9 cellular contexts compared by ENCODE assay signal in the genomic region with DNA sequence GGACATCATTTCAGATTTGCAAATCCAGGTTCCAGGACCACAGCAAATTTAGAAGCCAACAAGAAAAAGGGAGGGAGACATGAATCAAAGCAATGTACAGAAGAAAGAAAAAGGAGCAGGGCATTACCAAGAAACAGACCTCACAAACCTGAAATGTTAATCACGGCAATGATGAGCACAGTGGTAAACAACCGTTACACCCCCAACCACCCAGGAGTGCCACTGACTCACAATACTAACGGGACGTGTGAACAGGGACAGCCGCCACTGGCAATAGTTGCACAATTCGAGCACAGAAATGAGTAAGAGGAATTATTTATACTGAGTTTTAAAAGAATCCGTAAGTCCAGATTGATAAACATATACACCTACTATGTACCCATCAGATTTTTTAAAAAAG. TPM values are rescaled to one million over a fixed set of nuclear protein-coding genes. Genes with fewer than 3 reads are reported as not detected.
DNase-seq lines count a peak whose midpoint lies in the region; TF ChIP-seq lines count a peak whose summit lies in the region.
"Had no signal": no experiment of that assay in that cellular context is flagged by ENCODE, and none has a peak within 500 bp of the region (broad histone marks: within the 10 kb centered on the region; RNA-seq: fewer than 3 reads in every experiment).

No MANE protein-coding gene starts in this region.

- H2AFZ ChIP-seq in neuronal stem cell (ENCODE audit: low read length): no peak overlapping the region

- H2AK5ac ChIP-seq in neuronal stem cell (ENCODE audit: low read depth, low read length): no peak overlapping the region

- no peak overlapping the region for H3K18ac ChIP-seq in neuronal stem cell (ENCODE audit: low read length)

- H3K9ac ChIP-seq in neuronal stem cell (ENCODE audit: low read depth, low read length, poor library complexity): no peak overlapping the region

- no peak overlapping the region for H3K14ac ChIP-seq in neuronal stem cell (ENCODE audit: low read length)

- no peak overlapping the region for H2BK15ac ChIP-seq in neuronal stem cell (ENCODE audit: low read length)

- peaks cover 68% of the 10 kb centered on the region for H3K4me1 Mint-ChIP-seq in activated naive CD4-positive, alpha-beta T cell treated with anti-CD3 and anti-CD28 coated beads, Interleukin-2, amount 10 ng/mL, durations not matched to agents 7 days and 5 days

- H4K91ac ChIP-seq in neuronal stem cell (ENCODE audit: low read depth, low read length, poor library complexity): no peak overlapping the region

- H3K27ac ChIP-seq in right atrium auricular region (peak overlapping the region; percentile 52 to 58), neuronal stem cell (replicated peaks; ENCODE audit: low read length) (no peak overlapping the region)
- H3K27ac ChIP-seq: 22Rv1 had no signal

- peaks cover 9% of the 10 kb centered on the region for H3K79me1 ChIP-seq in neuronal stem cell (ENCODE audit: low read depth, low read length)

- H3K27me3 ChIP-seq in right atrium auricular region (no peaks in the 10 kb centered on the region), neuronal stem cell (ENCODE audit: control insufficient read depth in 3 of 3, insufficient read depth in 3 of 3, low read depth in 1 of 3, low read length in 3 of 3) (no peaks in the 10 kb centered on the region)

- no peaks in the 10 kb centered on the region for H3K9me3 ChIP-seq in right atrium auricular region
- H3K9me3 ChIP-seq in neuronal stem cell (replicated peaks in 1 of 2; ENCODE audit: control insufficient read depth in 2 of 2, insufficient read depth in 1 of 2, low read depth in 1 of 2, low read length in 2 of 2): no peaks in the 10 kb centered on the region

- H3K23ac ChIP-seq in neuronal stem cell (ENCODE audit: low read depth, low read length, poor library complexity): no peak overlapping the region

- DNase-seq in SIG-M5 treated with dmso at 0.1 percent for 504 hours (lab: John Stamatoyannopoulos, UW; ENCODE audit: unreplicated experiment): peak; percentile 41
- DNase-seq in SIG-M5 (lab: John Stamatoyannopoulos, UW): no peak
- DNase-seq in activated naive CD4-positive, alpha-beta T cell treated with anti-CD3 and anti-CD28 coated beads, Interleukin-2, amount 10 ng/mL, durations not matched to agents 7 days and 5 days: no peak
- peak; percentile 83 for DNase-seq in right atrium auricular region (ENCODE audit: low spot score)
- DNase-seq in stimulated activated CD8-positive, alpha-beta memory T cell treated with anti-CD3 and anti-CD28 coated beads, Interleukin-4, amount 100 ng/mL, for 48 hours: peak; percentile 54
- DNase-seq in SHP77 treated with DMSO at 0.1 percent for 48 hours (lab: John Stamatoyannopoulos, UW): no peak
- no peak for DNase-seq in NCI-H524 (lab: John Stamatoyannopoulos, UW)
- no peak for DNase-seq in neuronal stem cell (ENCODE audit: low spot score)

- no peak overlapping the region for H3K4me3 Mint-ChIP-seq in activated naive CD4-positive, alpha-beta T cell treated with anti-CD3 and anti-CD28 coated beads, Interleukin-2, amount 10 ng/mL, durations not matched to agents 7 days and 5 days

- no peak overlapping the region for H2BK5ac ChIP-seq in neuronal stem cell (ENCODE audit: low read length)

- H3K4me2 ChIP-seq in neuronal stem cell (ENCODE audit: insufficient read depth, low read length, poor library complexity, severe bottlenecking): no peak overlapping the region

- H3K4me3 ChIP-seq in right atrium auricular region: no peak overlapping the region
- H3K4me3 ChIP-seq in neuronal stem cell (ENCODE audit: low read length in 2 of 2): no peak overlapping the region

- TF ChIP-seq CTCF in right atrium auricular region (IDR thresholded peaks at IDR 0.05): no peak

- H3K27ac Mint-ChIP-seq in activated naive CD4-positive, alpha-beta T cell treated with anti-CD3 and anti-CD28 coated beads, Interleukin-2, amount 10 ng/mL, durations not matched to agents 7 days and 5 days: peak overlapping the region; percentile 45

- H3K4ac ChIP-seq in neuronal stem cell (ENCODE audit: low read length): no peak overlapping the region

- no CpG with 5 or more reads among the region's 7 CpGs for WGBS in neuronal stem cell (ENCODE audit: extremely low coverage in 2 of 2, insufficient read length in 2 of 2, insufficient replicate concordance in 1 of 2), 2 donors

- H3K4me1 ChIP-seq in right atrium auricular region (peaks cover 0 to 70% of the 10 kb centered on the region in 2 donors), neuronal stem cell (ENCODE audit: control insufficient read depth in 2 of 2, insufficient read depth in 1 of 2, low read depth in 1 of 2, low read length in 2 of 2) (peaks cover 0 to 2% of the 10 kb centered on the region in 2 donors)

- no peak overlapping the region for H2BK12ac ChIP-seq in neuronal stem cell (ENCODE audit: low read length)

- CTCF ChIA-PET in activated naive CD4-positive, alpha-beta T cell treated with anti-CD3 and anti-CD28 coated beads, Interleukin-2, amount 10 ng/mL, durations not matched to agents 7 days and 5 days (lab: Charles Lee): interaction anchor here (1.2 kb wide), 1 partner anchor 13 kb away, joined by 3 read pairs; no protein-coding TSS in a partner anchor

- H3K27me3 Mint-ChIP-seq in activated naive CD4-positive, alpha-beta T cell treated with anti-CD3 and anti-CD28 coated beads, Interleukin-2, amount 10 ng/mL, durations not matched to agents 7 days and 5 days: no peaks in the 10 kb centered on the region

- H3K9me3 Mint-ChIP-seq in activated naive CD4-positive, alpha-beta T cell treated with anti-CD3 and anti-CD28 coated beads, Interleukin-2, amount 10 ng/mL, durations not matched to agents 7 days and 5 days: no peaks in the 10 kb centered on the region

- H2BK120ac ChIP-seq in neuronal stem cell (ENCODE audit: low read depth, low read length): no peak overlapping the region

- H4K8ac ChIP-seq in neuronal stem cell (ENCODE audit: low read depth, low read length): no peak overlapping the region

- peaks cover 44% of the 10 kb centered on the region for H3K36me3 ChIP-seq in right atrium auricular region
- H3K36me3 ChIP-seq in neuronal stem cell (replicated peaks in 1 of 2; ENCODE audit: control insufficient read depth in 2 of 2, insufficient read depth in 2 of 2, low read length in 2 of 2): peaks cover 28 to 95% of the 10 kb centered on the region in 2 donors

- peaks cover 49% of the 10 kb centered on the region for H3K36me3 Mint-ChIP-seq in activated naive CD4-positive, alpha-beta T cell treated with anti-CD3 and anti-CD28 coated beads, Interleukin-2, amount 10 ng/mL, durations not matched to agents 7 days and 5 days

RNA-seq across cellular contexts. Expression of a gene that starts 13.8 kb away (rescaled TPM):
- total RNA-seq in right atrium auricular region: 100 to 1,000 TPM; 151 to 179 TPM
- polyA plus RNA-seq in neuronal stem cell (2013, experiment 1 of 2): 144 TPM
- polyA plus RNA-seq in neuronal stem cell (2013, experiment 2 of 2): 140 TPM

Comparison
In these comparisons a context has a peak if more than half of its experiments do, and no peak if none do; other contexts are left out.
1. DNase-seq: peak in SIG-M5 treated with dmso at 0.1 percent for 504 hours (single experiment), right atrium auricular region (single experiment) and stimulated activated CD8-positive, alpha-beta memory T cell treated with anti-CD3 and anti-CD28 coated beads, Interleukin-4, amount 100 ng/mL, for 48 hours (single experiment); none in SIG-M5 (single experiment), activated naive CD4-positive, alpha-beta T cell treated with anti-CD3 and anti-CD28 coated beads, Interleukin-2, amount 10 ng/mL, durations not matched to agents 7 days and 5 days (single experiment), SHP77 treated with DMSO at 0.1 percent for 48 hours (single experiment), NCI-H524 (0 of 2) and neuronal stem cell (single experiment).